ENCODE assay signal across 26 cellular contexts in the genomic region with DNA sequence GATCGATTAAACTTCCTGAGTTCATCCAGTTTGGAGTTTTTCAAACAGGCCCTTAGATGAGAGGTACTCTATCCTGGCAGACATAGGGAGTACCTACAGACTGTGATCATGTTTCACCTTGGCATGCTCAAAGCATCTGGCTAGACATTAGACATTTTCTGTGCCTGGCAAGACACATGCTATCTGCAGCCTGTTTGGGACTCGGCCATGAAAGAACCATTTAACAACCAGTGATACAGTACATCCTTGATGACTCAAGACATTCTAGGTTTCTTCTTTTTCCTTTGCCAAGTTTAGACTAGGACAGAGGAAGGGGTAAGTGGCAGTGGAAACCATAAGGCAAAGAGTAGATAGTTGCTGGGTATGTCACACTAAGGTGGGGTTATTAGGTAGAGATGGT. TPM values are rescaled to one million over a fixed set of nuclear protein-coding genes. Genes with fewer than 3 reads are reported as not detected.
DNase-seq lines count a peak whose midpoint lies in the region; ATAC-seq and TF ChIP-seq lines count a peak whose summit lies in the region.
"Had no signal": no experiment of that assay in that cellular context is flagged by ENCODE, and none has a peak within 500 bp of the region (broad histone marks: within the 10 kb centered on the region; RNA-seq: fewer than 3 reads in every experiment).

No MANE protein-coding gene starts in this region.

- H2BK120ac ChIP-seq in mesenchymal stem cell (ENCODE audit: low read depth, low read length), result no peak overlapping the region

- H3K36me3 ChIP-seq in PC-3 (ENCODE audit: low read depth, low read length), result no peaks in the 10 kb centered on the region
- no peaks in the 10 kb centered on the region for H3K36me3 ChIP-seq in mesenchymal stem cell (ENCODE audit: control insufficient read depth in 1 of 2, insufficient read depth in 2 of 2, low read depth in 1 of 2, low read length in 2 of 2)
- H3K36me3 ChIP-seq: BLaER1, HAP-1, SJSA1 had no signal

- H3K4me1 ChIP-seq in PC-3 (ENCODE audit: insufficient read depth, low read length), result peaks cover 23% of the 10 kb centered on the region
- H3K4me1 ChIP-seq in foreskin keratinocyte, result no peaks in the 10 kb centered on the region
- H3K4me1 ChIP-seq in mesenchymal stem cell (ENCODE audit: control insufficient read depth, insufficient read depth, low read depth, low read length), result no peaks in the 10 kb centered on the region
- H3K4me1 ChIP-seq: HAP-1 had no signal

- H4K91ac ChIP-seq in mesenchymal stem cell (ENCODE audit: low read length), result no peak overlapping the region

- no peaks in the 10 kb centered on the region for H3K9me3 ChIP-seq in PC-3 (ENCODE audit: low read length)
- H3K9me3 ChIP-seq in mesenchymal stem cell (ENCODE audit: control insufficient read depth, low read length), result no peaks in the 10 kb centered on the region
- H3K9me3 ChIP-seq: BLaER1, HAP-1, SJSA1 had no signal

- no peak overlapping the region for H2BK15ac ChIP-seq in mesenchymal stem cell (ENCODE audit: low read depth, poor library complexity, severe bottlenecking)

- no peak overlapping the region for H4K8ac ChIP-seq in mesenchymal stem cell (ENCODE audit: low read length)

- H2BK12ac ChIP-seq in mesenchymal stem cell (ENCODE audit: low read length in 2 of 2), result no peak overlapping the region

- H4K20me1 ChIP-seq in PC-3 (ENCODE audit: low read length), result no peaks in the 10 kb centered on the region
- H4K20me1 ChIP-seq: BLaER1 had no signal

- POLR2A ChIA-PET in PC-3 (lab: Charles Lee; ENCODE audit: unreplicated experiment), result interaction anchor here (0.6 kb wide), 1 partner anchor 62 kb away, joined by 3 read pairs; a partner anchor contains a TSS

- 87% methylated on average over 2 of the region's 2 CpGs for WGBS in mesenchymal stem cell

- no peak for TF ChIP-seq CTCF in PC-3 (conservative IDR thresholded peaks at IDR 0.05; ENCODE audit: low read depth, low read length)
- no peak for TF ChIP-seq CTCF in foreskin keratinocyte (conservative IDR thresholded peaks at IDR 0.05)

- no peaks in the 10 kb centered on the region for H3K79me1 ChIP-seq in mesenchymal stem cell (replicated peaks; ENCODE audit: low read length, poor library complexity, severe bottlenecking)

- H2AK5ac ChIP-seq in mesenchymal stem cell (ENCODE audit: low read length, severe bottlenecking), result no peak overlapping the region

- intact Hi-C loops in PC-3 (cut with micrococcal nuclease), result no loop called here
- intact Hi-C loops in Right ventricle myocardium superior (cut with DNase I), result no loop called here

- H3K4ac ChIP-seq in mesenchymal stem cell (ENCODE audit: low read depth in 1 of 2, low read length in 2 of 2), result no peak overlapping the region

- no peaks in the 10 kb centered on the region for H3K9me2 ChIP-seq in PC-3 (replicated peaks; ENCODE audit: low read length)

- H3K9ac ChIP-seq in PC-3 (ENCODE audit: low read length) (no peak overlapping the region), mesenchymal stem cell (ENCODE audit: low read length) (no peak overlapping the region)
- H3K9ac ChIP-seq: BLaER1, GM23248 had no signal

- H3K4me3 ChIP-seq in PC-3 (ENCODE audit: low read length) (no peak overlapping the region), mesenchymal stem cell (ENCODE audit: insufficient read depth in 1 of 2, low read depth in 1 of 2, low read length in 2 of 2) (no peak overlapping the region)
- H3K4me3 ChIP-seq: BLaER1, GM23248, HAP-1, SJSA1 had no signal

- BruUV-seq in PC-3 (replicated peaks; lab: Mats Ljungman, UMichigan), result no TSS peak

- H3K79me2 ChIP-seq in PC-3 (ENCODE audit: low read length), result no peaks in the 10 kb centered on the region

- H2BK5ac ChIP-seq in mesenchymal stem cell (ENCODE audit: low read depth, low read length, poor library complexity, severe bottlenecking), result no peak overlapping the region

- H3F3A ChIP-seq in PC-3 (ENCODE audit: low read length, unreplicated experiment), result no peaks in the 10 kb centered on the region

- H3K18ac ChIP-seq in mesenchymal stem cell (ENCODE audit: low read depth in 1 of 2, low read length in 2 of 2), result no peak overlapping the region

- DNase-seq in DMS 273 (lab: John Stamatoyannopoulos, UW; ENCODE audit: unreplicated experiment) (peak; percentile 25), DMS 273 treated with DMSO at 0.1 percent for 48 hours (lab: John Stamatoyannopoulos, UW) (no peak), HT1080 (ENCODE audit: low read depth) (peak; percentile 47), PC-3 (peak; percentile 66), foreskin keratinocyte (no peak), Right ventricle myocardium superior (no peak), mesenchymal stem cell (no peak)
- DNase-seq: ACHN; CD4-positive, alpha-beta T cell; DMS79; GM23248; KG1; MV-4-11; NCI-H1694 treated with DMSO at 0.1 percent for 48 hours; NCI-H2081 treated with DMSO at 0.1 percent for 48 hours; NCI-H2227 treated with DMSO at 0.1 percent for 48 hours; NCI-H510A; NCI-H748 treated with DMSO at 0.1 percent for 48 hours; NK-92 treated with Interleukin-12 subunit alpha and Interleukin-12 subunit beta, amount 100 ng/mL, for 24 hours had no signal

- no peak overlapping the region for H3K14ac ChIP-seq in mesenchymal stem cell (ENCODE audit: low read length in 2 of 2)

- no peak overlapping the region for H3K23ac ChIP-seq in mesenchymal stem cell (ENCODE audit: low read length in 2 of 2)

- ATAC-seq in PC-3 (peak; percentile 89), foreskin keratinocyte (peak; percentile 67), Right ventricle myocardium superior (ENCODE audit: poor library complexity) (no peak), GM18511 (IDR thresholded peaks at IDR 0.05; ENCODE audit: unreplicated experiment) (no peak)
- ATAC-seq: Panc1 had no signal

- H2AFZ ChIP-seq in PC-3 (ENCODE audit: low read length) (no peak overlapping the region), mesenchymal stem cell (ENCODE audit: low read depth, low read length) (no peak overlapping the region)
- H2AFZ ChIP-seq: GM23248 had no signal

- H3K27me3 ChIP-seq in PC-3 (ENCODE audit: low read length), result no peaks in the 10 kb centered on the region
- peaks cover 2% of the 10 kb centered on the region for H3K27me3 ChIP-seq in foreskin keratinocyte
- peaks cover 0 to 7% of the 10 kb centered on the region in 2 experiments for H3K27me3 ChIP-seq in mesenchymal stem cell (ENCODE audit: control insufficient read depth in 1 of 2, insufficient read depth in 1 of 2, low read length in 2 of 2)
- H3K27me3 ChIP-seq: BLaER1, SJSA1 had no signal

- no peak overlapping the region for H3K4me2 ChIP-seq in PC-3 (ENCODE audit: low read length)
- no peak overlapping the region for H3K4me2 ChIP-seq in mesenchymal stem cell (ENCODE audit: low read length, poor library complexity, severe bottlenecking)
- H3K4me2 ChIP-seq: BLaER1 had no signal

- H3K27ac ChIP-seq in PC-3 (ENCODE audit: low read length) (no peak overlapping the region), foreskin keratinocyte (no peak overlapping the region), mesenchymal stem cell (ENCODE audit: low read length, poor library complexity, severe bottlenecking) (no peak overlapping the region)
- H3K27ac ChIP-seq: 22Rv1, BLaER1, GM23248, HL-60, SJSA1 had no signal

- CTCF ChIA-PET in PC-3 (lab: Charles Lee), result no interaction called here

RNA-seq across cellular contexts. Expression of a gene that starts 15.4 kb away (rescaled TPM):
- total RNA-seq in HT1080 (2014; rRNA removed; shearing (Covaris generic)), result 2.1 and 2.5 TPM in 2 replicates
- polyA plus RNA-seq in HT1080 (2015; cell fraction: cytosol; rRNA removed), result 4.2 and 4.6 TPM in 2 replicates
- polyA plus RNA-seq in HT1080 (2015; cell fraction: nucleus; rRNA removed), result 2.6 TPM in 2 replicates
- total RNA-seq in PC-3 (2014; rRNA removed) (0.44 and 0.46 TPM in 2 replicates), foreskin keratinocyte (4.5 and 5.6 TPM in 2 replicates), Right ventricle myocardium superior (2.6 TPM)
- 2.4 TPM in 2 replicates for polyA plus RNA-seq in foreskin keratinocyte
- 2.3 TPM for polyA plus RNA-seq in mesenchymal stem cell (2013, experiment 1 of 2)
- polyA plus RNA-seq in mesenchymal stem cell (2013, experiment 2 of 2), result 2.4 TPM

Comparison
In these comparisons a context has a peak if more than half of its experiments do, and no peak if none do; other contexts are left out.
1. DNase-seq: peak in DMS 273 (single experiment), HT1080 (single experiment) and PC-3 (single experiment); none in DMS 273 treated with DMSO at 0.1 percent for 48 hours (single experiment), foreskin keratinocyte (0 of 2), Right ventricle myocardium superior (single experiment) and mesenchymal stem cell (single experiment).
2. ATAC-seq: peak in PC-3 (single experiment) and foreskin keratinocyte (single experiment); none in Right ventricle myocardium superior (single experiment) and GM18511 (single experiment).